ENCODE assay signal across 22 cellular contexts in genomic region chr9:36550135-36550534, GRCh38.
"Had no signal": no experiment of that assay in that cellular context is flagged by ENCODE, and none has a peak within 500 bp of the region (broad histone marks: within the 10 kb centered on the region; RNA-seq: fewer than 3 reads in every experiment).

No MANE protein-coding gene starts in this region.

- H3K27me3 ChIP-seq: esophagus squamous epithelium, gastroesophageal sphincter, pancreas, upper lobe of right lung, vagina had no signal

- ATAC-seq: effector memory CD8-positive, alpha-beta T cell; gastroesophageal sphincter; lower lobe of right lung; pancreas; psoas muscle; sciatic nerve; upper lobe of right lung had no signal

- H3K4me1 ChIP-seq: gastroesophageal sphincter, left ventricle myocardium inferior, lower lobe of right lung, pancreas, psoas muscle, upper lobe of right lung, vagina had no signal

- H3K4me1 Mint-ChIP-seq: immature natural killer cell, memory B cell, mesothelial cell of epicardium, naive B cell, nephron had no signal

- H3K9me3 ChIP-seq: esophagus squamous epithelium, gastroesophageal sphincter, left ventricle myocardium inferior, lower lobe of right lung, pancreas, psoas muscle, upper lobe of right lung, vagina had no signal

- DNase-seq: effector memory CD8-positive, alpha-beta T cell; esophagus squamous epithelium; glutamatergic neuron; immature natural killer cell; left ventricle myocardium inferior; lower lobe of right lung; naive B cell; occipital lobe; pancreas; psoas muscle; stimulated activated CD4-positive, alpha-beta T cell treated with anti-CD3 and anti-CD28 coated beads, Interleukin-12 subunit alpha, Interleukin-12 subunit beta, amount 100 ng/mL, for 4 hours; stimulated activated naive CD4-positive, alpha-beta T cell; upper lobe of right lung had no signal

- H3K4me3 Mint-ChIP-seq: dendritic cell treated with granulocyte-macrophage colony-stimulating factor and Interleukin-4, amounts not matched to agents 40 ng/mL and 50 ng/mL, for 4 days; effector memory CD8-positive, alpha-beta T cell; immature natural killer cell; memory B cell; mesothelial cell of epicardium; naive B cell; nephron had no signal

- H3K4me3 ChIP-seq: esophagus squamous epithelium, gastroesophageal sphincter, left ventricle myocardium inferior, lower lobe of right lung, pancreas, psoas muscle, skin epidermis, upper lobe of right lung, vagina had no signal

- H3K36me3 ChIP-seq: esophagus squamous epithelium, gastroesophageal sphincter, left ventricle myocardium inferior, lower lobe of right lung, pancreas, upper lobe of right lung, vagina had no signal

- H3K9me3 Mint-ChIP-seq: dendritic cell treated with granulocyte-macrophage colony-stimulating factor and Interleukin-4, amounts not matched to agents 40 ng/mL and 50 ng/mL, for 4 days; effector memory CD8-positive, alpha-beta T cell; immature natural killer cell; memory B cell; mesothelial cell of epicardium; naive B cell; nephron had no signal

- H3K27ac ChIP-seq: epithelial cell of prostate, gastroesophageal sphincter, left ventricle myocardium inferior, lower lobe of right lung, pancreas, psoas muscle, skin epidermis, upper lobe of right lung, vagina had no signal

- H3K27ac Mint-ChIP-seq: dendritic cell treated with granulocyte-macrophage colony-stimulating factor and Interleukin-4, amounts not matched to agents 40 ng/mL and 50 ng/mL, for 4 days; effector memory CD8-positive, alpha-beta T cell; immature natural killer cell; memory B cell; mesothelial cell of epicardium; naive B cell; nephron had no signal

- H3K36me3 Mint-ChIP-seq: immature natural killer cell, memory B cell, mesothelial cell of epicardium, naive B cell had no signal
